Comparison of ENCODE assay signal across 13 cellular contexts in genomic region chr4:184096561-184097239, GRCh38.
DNase-seq lines count a peak whose midpoint lies in the region; ATAC-seq, FAIRE-seq and TF ChIP-seq lines count a peak whose summit lies in the region.
"Had no signal": no experiment of that assay in that cellular context is flagged by ENCODE, and none has a peak within 500 bp of the region (broad histone marks: within the 10 kb centered on the region; RNA-seq: fewer than 3 reads in every experiment).

No MANE protein-coding gene starts in this region.

- peaks cover 2% of the 10 kb centered on the region for H3K4me1 Mint-ChIP-seq in T-helper 1 cell treated with Interleukin-12 subunit alpha and Interleukin-12 subunit beta and Interleukin-4 antibody, amounts not matched to agents 30 μg/mL and 1 μg/mL, for 36 hours (ENCODE audit: low read depth)

- H3K27ac ChIP-seq in angular gyrus (ENCODE audit: low read depth, low read length) (peak overlapping the region; percentile 49), stomach (peak overlapping the region in 1 of 5 donors; percentile 22)
- H3K27ac ChIP-seq: 22Rv1, thyroid gland had no signal

- no peak for TF ChIP-seq CTCF in stomach (IDR thresholded peaks at IDR 0.05)

- no peak for TF ChIP-seq EP300 in stomach (IDR thresholded peaks at IDR 0.05)

- intact Hi-C loops in stomach (cut with DNase I; ENCODE audit: low total_unique reads): no loop called here

- ATAC-seq in GM19397 (IDR thresholded peaks at IDR 0.05; ENCODE audit: unreplicated experiment): no peak

- no peak for FAIRE-seq in frontal cortex (lab: Jason Lieb, UNC)
- FAIRE-seq: endometrium, K562 had no signal

- TF ChIP-seq POLR2A in stomach (IDR thresholded peaks at IDR 0.05): no peak

- H3K36me3 Mint-ChIP-seq in T-helper 1 cell treated with Interleukin-12 subunit alpha and Interleukin-12 subunit beta and Interleukin-4 antibody, amounts not matched to agents 30 μg/mL and 1 μg/mL, for 36 hours (ENCODE audit: low read depth): no peaks in the 10 kb centered on the region

- no peaks in the 10 kb centered on the region for H3K27me3 ChIP-seq in stomach
- H3K27me3 ChIP-seq: thyroid gland had no signal

- no peaks in the 10 kb centered on the region for H3K36me3 ChIP-seq in stomach
- H3K36me3 ChIP-seq: thyroid gland had no signal

- H3K9me3 Mint-ChIP-seq in T-helper 1 cell treated with Interleukin-12 subunit alpha and Interleukin-12 subunit beta and Interleukin-4 antibody, amounts not matched to agents 30 μg/mL and 1 μg/mL, for 36 hours: no peaks in the 10 kb centered on the region

- DNase-seq in T-helper 1 cell: no peak
- DNase-seq in islet precursor cell: peak; percentile 8
- DNase-seq in stomach: no peak
- DNase-seq in LoVo (ENCODE audit: low spot score): no peak
- DNase-seq in frontal cortex (ENCODE audit: low spot score in 2 of 2): no peak
- DNase-seq: NCI-H345 had no signal

- peak overlapping the region; percentile 68 for H3K4me3 Mint-ChIP-seq in T-helper 1 cell treated with Interleukin-12 subunit alpha and Interleukin-12 subunit beta and Interleukin-4 antibody, amounts not matched to agents 30 μg/mL and 1 μg/mL, for 36 hours

- H3K9me3 ChIP-seq in stomach: no peaks in the 10 kb centered on the region
- H3K9me3 ChIP-seq: thyroid gland had no signal

- 71 to 78% (median 75%) methylated on average over 13 of the region's 13 CpGs for WGBS in stomach, 5 donors

- peak overlapping the region in 3 of 4 donors; percentile 21 to 39 (median 28) for H3K4me3 ChIP-seq in stomach
- H3K4me3 ChIP-seq: K562, thyroid gland had no signal

- H3K4me1 ChIP-seq in stomach: peaks cover 0 to 17% (median 2%) of the 10 kb centered on the region in 4 donors
- H3K4me1 ChIP-seq: thyroid gland had no signal

- H3K27me3 Mint-ChIP-seq in T-helper 1 cell treated with Interleukin-12 subunit alpha and Interleukin-12 subunit beta and Interleukin-4 antibody, amounts not matched to agents 30 μg/mL and 1 μg/mL, for 36 hours (ENCODE audit: low read depth): peaks cover 13% of the 10 kb centered on the region

- no peak overlapping the region for H3K27ac Mint-ChIP-seq in T-helper 1 cell treated with Interleukin-12 subunit alpha and Interleukin-12 subunit beta and Interleukin-4 antibody, amounts not matched to agents 30 μg/mL and 1 μg/mL, for 36 hours
